In genomic region chr2:172086349-172087190, GRCh38 we compare ENCODE assay signal across 9 cellular contexts. TPM values are rescaled to one million over a fixed set of nuclear protein-coding genes. Genes with fewer than 3 reads are reported as not detected.
A peak's percentile ranks its signal among the peaks of the same experiment; 100 is the strongest.
DNase-seq lines count a peak whose midpoint lies in the region; ATAC-seq and TF ChIP-seq lines count a peak whose summit lies in the region.
"Had no signal": no experiment of that assay in that cellular context is flagged by ENCODE, and none has a peak within 500 bp of the region (broad histone marks: within the 10 kb centered on the region; RNA-seq: fewer than 3 reads in every experiment).

No MANE protein-coding gene starts in this region.

- peaks cover 2% of the 10 kb centered on the region for H3K9me3 Mint-ChIP-seq in CD8-positive, alpha-beta T cell
- H3K9me3 Mint-ChIP-seq in endodermal cell, result no peaks in the 10 kb centered on the region

- peak; percentile 64 for ATAC-seq in CD8-positive, alpha-beta T cell
- ATAC-seq in HG02981 (IDR thresholded peaks at IDR 0.05; ENCODE audit: unreplicated experiment) (no peak), GM18505 (IDR thresholded peaks at IDR 0.05; ENCODE audit: unreplicated experiment) (no peak)

- H3K36me3 Mint-ChIP-seq in CD8-positive, alpha-beta T cell, result no peaks in the 10 kb centered on the region
- H3K36me3 Mint-ChIP-seq in endodermal cell (ENCODE audit: low read depth), result no peaks in the 10 kb centered on the region

- H3K36me3 ChIP-seq in CD8-positive, alpha-beta T cell (ENCODE audit: insufficient read depth, low read length), result no peaks in the 10 kb centered on the region
- no peaks in the 10 kb centered on the region for H3K36me3 ChIP-seq in endodermal cell (ENCODE audit: control insufficient read depth, insufficient read depth, low read length)
- H3K36me3 ChIP-seq: upper lobe of left lung had no signal

- DNase-seq in CD8-positive, alpha-beta T cell, result peak in 4 of 7 experiments; percentile 52 to 71 (median 62)
- DNase-seq in HFF-Myc (ENCODE audit: extremely low read depth, low read depth) (no peak), endodermal cell (peak; percentile 91), retinal pigment epithelial cell (ENCODE audit: low read depth) (no peak), ureter (ENCODE audit: low spot score) (no peak)

- H3K4me1 ChIP-seq in CD8-positive, alpha-beta T cell (ENCODE audit: insufficient read depth, low read length), result peaks cover 48% of the 10 kb centered on the region
- H3K4me1 ChIP-seq in endodermal cell (ENCODE audit: control insufficient read depth, insufficient read depth, low read length), result peaks cover 5% of the 10 kb centered on the region

- H3K27me3 Mint-ChIP-seq in CD8-positive, alpha-beta T cell (ENCODE audit: low read depth), result peaks cover 88% of the 10 kb centered on the region
- H3K27me3 Mint-ChIP-seq in endodermal cell (ENCODE audit: insufficient read depth), result peaks cover 100% of the 10 kb centered on the region

- no peak for TF ChIP-seq POLR2A in GM18505 (IDR thresholded peaks at IDR 0.05; ENCODE audit: borderline replicate concordance, extremely low read depth, insufficient read depth, insufficient read length)

- H3K9me3 ChIP-seq in CD8-positive, alpha-beta T cell (ENCODE audit: low read length), result no peaks in the 10 kb centered on the region
- no peaks in the 10 kb centered on the region for H3K9me3 ChIP-seq in endodermal cell (ENCODE audit: control insufficient read depth, low read length)
- H3K9me3 ChIP-seq: upper lobe of left lung had no signal

- peaks cover 45% of the 10 kb centered on the region for H3K4me1 Mint-ChIP-seq in CD8-positive, alpha-beta T cell (ENCODE audit: low read depth)
- peaks cover 52% of the 10 kb centered on the region for H3K4me1 Mint-ChIP-seq in endodermal cell

- peak overlapping the region; percentile 39 for H3K4me3 Mint-ChIP-seq in CD8-positive, alpha-beta T cell
- peak overlapping the region; percentile 43 for H3K4me3 Mint-ChIP-seq in endodermal cell

- no peak overlapping the region for H3K9ac ChIP-seq in endodermal cell (ENCODE audit: extremely low read depth, low read length, poor library complexity, severe bottlenecking)

- intact Hi-C loops in CD8-positive, alpha-beta T cell (cut with DNase I, micrococcal nuclease), result loop anchor here in 1 of 2 experiments (2.0 kb wide), 1 partner anchor 16 kb away; the partner anchor contains the start of gene DLX2

- H3K27ac Mint-ChIP-seq in CD8-positive, alpha-beta T cell, result no peak overlapping the region
- H3K27ac Mint-ChIP-seq in endodermal cell, result peak overlapping the region; percentile 7

- CTCF ChIA-PET in CD8-positive, alpha-beta T cell (lab: Charles Lee), result interaction anchor here (0.6 to 0.7 kb wide), 2 partner anchors 15 to 18 kb away, joined by 3 to 4 read pairs; no protein-coding TSS in a partner anchor

- no peak overlapping the region for H3K4me3 ChIP-seq in CD8-positive, alpha-beta T cell (ENCODE audit: low read depth, low read length)
- peak overlapping the region; percentile 63 for H3K4me3 ChIP-seq in HFF-Myc (replicated peaks; ENCODE audit: low read depth, low read length)
- H3K4me3 ChIP-seq in WI38 (ENCODE audit: low read depth, low read length), result peak overlapping the region; percentile 70
- H3K4me3 ChIP-seq in endodermal cell (ENCODE audit: low read length), result peak overlapping the region; percentile 61
- H3K4me3 ChIP-seq in retinal pigment epithelial cell (ENCODE audit: low read length), result no peak overlapping the region

- POLR2A ChIA-PET in CD8-positive, alpha-beta T cell (lab: Charles Lee), result interaction anchor here (1.3 kb wide), 1 partner anchor 10 kb away, joined by 5 read pairs; no protein-coding TSS in a partner anchor

- peaks cover 96% of the 10 kb centered on the region for H3K27me3 ChIP-seq in CD8-positive, alpha-beta T cell (ENCODE audit: insufficient read depth, low read length)
- peaks cover 100% of the 10 kb centered on the region for H3K27me3 ChIP-seq in endodermal cell (ENCODE audit: control insufficient read depth, insufficient read depth, low read length, poor library complexity, severe bottlenecking)

- WGBS in endodermal cell (ENCODE audit: insufficient coverage in 1 of 2, insufficient read length in 1 of 2), 2 experiments, result 0 to 1% methylated on average over 19 to 49 of the region's 49 CpGs

- no peak overlapping the region for H3K27ac ChIP-seq in CD8-positive, alpha-beta T cell (ENCODE audit: low read depth, low read length)
- H3K27ac ChIP-seq in endodermal cell (ENCODE audit: low read depth, low read length), result no peak overlapping the region
- H3K27ac ChIP-seq: upper lobe of left lung had no signal

- no peak for TF ChIP-seq CTCF in CD8-positive, alpha-beta T cell (IDR thresholded peaks at IDR 0.05)
- TF ChIP-seq CTCF in HFF-Myc (IDR thresholded peaks at IDR 0.05; ENCODE audit: low read depth, low read length, missing control alignments) (no peak), WI38 (IDR thresholded peaks at IDR 0.05; ENCODE audit: low read depth, low read length) (no peak), endodermal cell (conservative IDR thresholded peaks at IDR 0.05) (peak; percentile 67), retinal pigment epithelial cell (conservative IDR thresholded peaks at IDR 0.05; ENCODE audit: low read depth, low read length) (peak; percentile 12)

RNA-seq across cellular contexts. Expression of gene DLX1, which starts 1.3 kb away (rescaled TPM):
- total RNA-seq in CD8-positive, alpha-beta T cell, result not detected
- total RNA-seq in endodermal cell (not detected), ureter (not detected)
- 10.5 TPM for polyA plus RNA-seq in endodermal cell (2013, experiment 1 of 2)
- 14.9 TPM for polyA plus RNA-seq in endodermal cell (2013, experiment 2 of 2)
- total RNA-seq: upper lobe of left lung had no signal

RNA-seq across cellular contexts. Expression of gene DLX2, which starts 16.1 kb away (rescaled TPM):
- under 1 TPM in 1 of 2 experiments, not detected in 1; 0.14 TPM for total RNA-seq in CD8-positive, alpha-beta T cell
- total RNA-seq in endodermal cell, result under 1 TPM in 1 of 2 donors, not detected in 1; 0.13 TPM
- polyA plus RNA-seq in endodermal cell (2013, experiment 1 of 2), result 8.9 TPM
- polyA plus RNA-seq in endodermal cell (2013, experiment 2 of 2), result 11.6 TPM
- not detected for total RNA-seq in ureter
- total RNA-seq: upper lobe of left lung had no signal

Comparison
In these comparisons a context has a peak if more than half of its experiments do, and no peak if none do; other contexts are left out.
1. DNase-seq: peak in CD8-positive, alpha-beta T cell (4 of 7) and endodermal cell (single experiment); none in HFF-Myc (single experiment), retinal pigment epithelial cell (single experiment) and ureter (single experiment).
2. H3K4me3 ChIP-seq: peak in HFF-Myc (single experiment), WI38 (single experiment) and endodermal cell (single experiment); none in CD8-positive, alpha-beta T cell (single experiment) and retinal pigment epithelial cell (single experiment).
3. CTCF ChIP-seq: peak in endodermal cell (single experiment) and retinal pigment epithelial cell (single experiment); none in CD8-positive, alpha-beta T cell (single experiment), HFF-Myc (single experiment) and WI38 (single experiment).